ENCODE assay signal across 13 cellular contexts in the genomic region with DNA sequence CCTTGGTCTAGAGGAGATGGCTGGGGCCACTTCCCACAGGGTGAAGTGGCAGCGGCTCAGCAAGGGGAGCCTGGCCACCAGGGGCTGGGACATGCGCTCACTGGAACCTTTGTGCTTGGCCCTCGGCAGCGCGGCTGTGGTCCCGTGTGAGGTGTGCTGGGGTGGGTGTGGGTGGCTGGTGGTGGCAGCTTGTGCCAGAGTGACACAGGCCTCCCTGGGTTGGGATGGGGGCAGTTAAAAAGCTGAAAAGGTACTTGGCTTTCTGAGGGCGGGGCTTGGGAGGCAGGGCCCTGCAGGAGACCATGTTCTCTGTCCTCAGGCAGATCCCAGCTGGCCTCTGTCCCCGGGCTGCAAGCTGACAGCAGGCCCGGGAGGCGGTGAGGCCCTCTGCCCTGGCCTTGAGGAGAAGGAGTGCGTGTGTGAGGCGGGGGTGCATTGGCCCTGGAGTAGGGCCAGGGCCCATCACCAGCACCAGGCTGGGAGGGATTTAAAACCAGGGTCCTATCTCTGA. TPM values are rescaled to one million over a fixed set of nuclear protein-coding genes. Genes with fewer than 3 reads are reported as not detected.
DNase-seq lines count a peak whose midpoint lies in the region; ATAC-seq and TF ChIP-seq lines count a peak whose summit lies in the region.
"Had no signal": no experiment of that assay in that cellular context is flagged by ENCODE, and none has a peak within 500 bp of the region (broad histone marks: within the 10 kb centered on the region; RNA-seq: fewer than 3 reads in every experiment).

No MANE protein-coding gene starts in this region.

- H2BK15ac ChIP-seq in IMR-90 (ENCODE audit: low read depth, low read length), result no peak overlapping the region

- H3K27me3 Mint-ChIP-seq in Calu3 (ENCODE audit: unreplicated experiment) (no peaks in the 10 kb centered on the region), neural crest cell (ENCODE audit: low read depth) (peaks cover 8% of the 10 kb centered on the region)
- no peaks in the 10 kb centered on the region for H3K27me3 Mint-ChIP-seq in dendritic cell treated with granulocyte-macrophage colony-stimulating factor and Interleukin-4, amounts not matched to agents 40 ng/mL and 50 ng/mL, for 4 days

- peak overlapping the region in 1 of 2 experiments; percentile 16; a peak in 1 of 4 replicates for H4K8ac ChIP-seq in IMR-90 (ENCODE audit: low read depth in 2 of 2, low read length in 2 of 2)

- H3K4me1 ChIP-seq in IMR-90 (ENCODE audit: control insufficient read depth, insufficient read depth, low read length), result peaks cover 10% of the 10 kb centered on the region; the same call in 1 of the 2 replicates

- no peak overlapping the region; the same call in 1 of the 2 replicates for H3K4me2 ChIP-seq in IMR-90 (ENCODE audit: low read depth, low read length)

- H3K18ac ChIP-seq in IMR-90 (ENCODE audit: low read depth, low read length), result no peak overlapping the region

- CTCF ChIA-PET in Calu3 (lab: Charles Lee), result no interaction called here
- CTCF ChIA-PET in IMR-90 (lab: Yijun Ruan, JAX), result interaction anchor here (0.6 kb wide), 1 partner anchor 8 kb away, joined by 3 read pairs; no protein-coding TSS in a partner anchor

- H3K27ac Mint-ChIP-seq in Calu3 (ENCODE audit: unreplicated experiment) (no peak overlapping the region), neural crest cell (ENCODE audit: unreplicated experiment) (peak overlapping the region; percentile 62)
- peak overlapping the region; percentile 41 for H3K27ac Mint-ChIP-seq in dendritic cell treated with granulocyte-macrophage colony-stimulating factor and Interleukin-4, amounts not matched to agents 40 ng/mL and 50 ng/mL, for 4 days

- no peaks in the 10 kb centered on the region for H3K9me1 ChIP-seq in IMR-90 (ENCODE audit: insufficient read depth, low read length)

- intact Hi-C loops in Calu3 (cut with micrococcal nuclease; ENCODE audit: unreplicated experiment), result no loop called here
- intact Hi-C loops in IMR-90 (cut with micrococcal nuclease), result no loop called here
- intact Hi-C loops in dendritic cell treated with granulocyte-macrophage colony-stimulating factor and Interleukin-4, amounts not matched to agents 40 ng/mL and 50 ng/mL, for 4 days (cut with micrococcal nuclease), result no loop called here

- H3K9me3 Mint-ChIP-seq in Calu3 (ENCODE audit: low read depth, unreplicated experiment), result no peaks in the 10 kb centered on the region
- no peaks in the 10 kb centered on the region for H3K9me3 Mint-ChIP-seq in dendritic cell treated with granulocyte-macrophage colony-stimulating factor and Interleukin-4, amounts not matched to agents 40 ng/mL and 50 ng/mL, for 4 days
- H3K9me3 Mint-ChIP-seq in neural crest cell, result no peaks in the 10 kb centered on the region

- DNase-seq in Calu3 (no peak), IMR-90 (no peak), neural crest cell (ENCODE audit: low read depth, low spot score) (no peak), NCI-H69 (lab: John Stamatoyannopoulos, UW) (no peak), AML-193 (lab: John Stamatoyannopoulos, UW) (no peak), NCI-H82 treated with DMSO at 0.1 percent for 48 hours (lab: John Stamatoyannopoulos, UW; ENCODE audit: unreplicated experiment) (no peak)
- DNase-seq: activated CD4-positive, alpha-beta T cell treated with anti-CD3 and anti-CD28 coated beads for 4 hours; Karpas-422; NCI-H2029 treated with DMSO at 0.1 percent for 48 hours; stimulated activated CD4-positive, alpha-beta T cell treated with anti-CD3 and anti-CD28 coated beads, Interleukin-4, amount 100 ng/mL, for 4 hours had no signal

- H3K4ac ChIP-seq in IMR-90 (ENCODE audit: low read depth, low read length), result peak overlapping the region; percentile 40; the same call in 1 of the 2 replicates

- no peak overlapping the region for H2BK20ac ChIP-seq in IMR-90 (ENCODE audit: low read depth, low read length)

- H3K4me1 Mint-ChIP-seq in Calu3 (ENCODE audit: low read depth, unreplicated experiment), result no peaks in the 10 kb centered on the region
- H3K4me1 Mint-ChIP-seq in dendritic cell treated with granulocyte-macrophage colony-stimulating factor and Interleukin-4, amounts not matched to agents 40 ng/mL and 50 ng/mL, for 4 days (ENCODE audit: low read depth), result peaks cover 11% of the 10 kb centered on the region
- peaks cover 5% of the 10 kb centered on the region for H3K4me1 Mint-ChIP-seq in neural crest cell

- TF ChIP-seq RAD21 in IMR-90 (IDR thresholded peaks at IDR 0.05; ENCODE audit: low read length), result no peak

- 48% methylated on average over 4 of the region's 12 CpGs; no CpG with 5 or more reads in 1 of the 2 experiments for WGBS in IMR-90 (ENCODE audit: extremely low coverage in 2 of 2, insufficient read length in 1 of 2), 2 experiments

- peaks cover 11% of the 10 kb centered on the region for H4K20me1 ChIP-seq in IMR-90 (ENCODE audit: insufficient read depth, low read length)

- no peak overlapping the region for H2BK120ac ChIP-seq in IMR-90 (ENCODE audit: low read depth, low read length)

- no peak overlapping the region for H2AK5ac ChIP-seq in IMR-90 (ENCODE audit: low read depth, low read length)

- H3K27ac ChIP-seq in IMR-90 (ENCODE audit: insufficient read depth, low read length), result peak overlapping the region; percentile 58; the same call in 1 of the 2 replicates

- H3K56ac ChIP-seq in IMR-90 (ENCODE audit: extremely low read depth, insufficient read depth, low read length), result no peak overlapping the region

- H3K79me1 ChIP-seq in IMR-90 (ENCODE audit: low read depth in 1 of 2, low read length in 2 of 2), result peaks cover under 1 to 23% of the 10 kb centered on the region in 2 experiments

- H3K9me3 ChIP-seq in IMR-90 (ENCODE audit: control insufficient read depth, insufficient read depth, low read length), result no peaks in the 10 kb centered on the region
- H3K9me3 ChIP-seq: mucosa of descending colon had no signal

- ATAC-seq in IMR-90 (ENCODE audit: low read depth) (peak; percentile 28), GM19455 (IDR thresholded peaks at IDR 0.05; ENCODE audit: unreplicated experiment) (no peak)
- ATAC-seq: mucosa of descending colon had no signal

- no peak overlapping the region for H4K5ac ChIP-seq in IMR-90 (ENCODE audit: low read depth, low read length)

- no peak for TF ChIP-seq POLR2A in IMR-90 (IDR thresholded peaks at IDR 0.05; ENCODE audit: low read depth, low read length)

- no peaks in the 10 kb centered on the region for H3K27me3 ChIP-seq in IMR-90 (ENCODE audit: control insufficient read depth, insufficient read depth, low read length)

- no peak overlapping the region for H3K23ac ChIP-seq in IMR-90 (ENCODE audit: low read depth, low read length)

- dilution Hi-C loops in IMR-90 (cut with HindIII; ENCODE audit: low sequenced_read_pairs, unreplicated experiment), result no loop called here

- in situ Hi-C loops in IMR-90 (cut with MboI; ENCODE audit: low sequenced_read_pairs), result no loop called here

- H3K36me3 ChIP-seq in IMR-90 (ENCODE audit: control insufficient read depth, insufficient read depth, low read length), result peaks cover 59% of the 10 kb centered on the region

- peak overlapping the region; percentile 61 for H2AK9ac ChIP-seq in IMR-90 (replicated peaks; ENCODE audit: low read depth, low read length, poor library complexity)

- H3K36me3 Mint-ChIP-seq in Calu3 (ENCODE audit: insufficient read depth, unreplicated experiment) (peaks cover 21% of the 10 kb centered on the region), neural crest cell (ENCODE audit: low read depth) (peaks cover 2% of the 10 kb centered on the region)
- H3K36me3 Mint-ChIP-seq in dendritic cell treated with granulocyte-macrophage colony-stimulating factor and Interleukin-4, amounts not matched to agents 40 ng/mL and 50 ng/mL, for 4 days (ENCODE audit: low read depth), result peaks cover 100% of the 10 kb centered on the region

- TF ChIP-seq CTCF in Calu3 (IDR thresholded peaks at IDR 0.05; ENCODE audit: unreplicated experiment), result no peak
- no peak for TF ChIP-seq CTCF in IMR-90 (conservative IDR thresholded peaks at IDR 0.05; ENCODE audit: low read depth, low read length)
- no peak for TF ChIP-seq CTCF in neural crest cell (conservative IDR thresholded peaks at IDR 0.05)

- H3K9ac ChIP-seq in IMR-90 (ENCODE audit: low read depth, low read length), result no peak overlapping the region

- H3K14ac ChIP-seq in IMR-90 (replicated peaks; ENCODE audit: low read depth, low read length), result no peak overlapping the region

- peak overlapping the region; percentile 48 for H2AFZ ChIP-seq in IMR-90 (replicated peaks; ENCODE audit: low read length, poor library complexity)

- H3K4me3 ChIP-seq in IMR-90 (ENCODE audit: insufficient read depth, low read depth, low read length), result no peak overlapping the region
- H3K4me3 ChIP-seq: mucosa of descending colon had no signal

- POLR2A ChIA-PET in IMR-90 (lab: Charles Lee; ENCODE audit: unreplicated experiment), result no interaction called here

- no peak overlapping the region for H2BK5ac ChIP-seq in IMR-90 (ENCODE audit: low read depth, low read length, poor library complexity, severe bottlenecking)

- TSS peak; percentile 57 for BruUV-seq in Calu3 (replicated peaks; lab: Mats Ljungman, UMichigan)
- TSS peak; percentile 90 for BruUV-seq in IMR-90 (replicated peaks; lab: Mats Ljungman, UMichigan)

- H3K4me3 Mint-ChIP-seq in Calu3 (ENCODE audit: low read depth, unreplicated experiment) (no peak overlapping the region), neural crest cell (peak overlapping the region; percentile 65)
- H3K4me3 Mint-ChIP-seq in dendritic cell treated with granulocyte-macrophage colony-stimulating factor and Interleukin-4, amounts not matched to agents 40 ng/mL and 50 ng/mL, for 4 days, result no peak overlapping the region

- H4K91ac ChIP-seq in IMR-90 (ENCODE audit: insufficient read depth, low read depth, low read length), result no peak overlapping the region

RNA-seq across cellular contexts. Expression of a gene that starts 17.3 kb away (rescaled TPM):
- total RNA-seq in Calu3 (2022) (15.3 and 21.1 TPM in 2 replicates), IMR-90 (2012; rRNA removed) (2.3 and 3.3 TPM in 2 replicates), neural crest cell (45.3 and 45.6 TPM in 2 replicates)
- 8.1 and 9.8 TPM in 2 replicates for polyA plus RNA-seq in IMR-90 (2012; rRNA removed)
- polyA plus RNA-seq in IMR-90 (2012; cell fraction: cytosol; rRNA removed), result 12.5 and 13.1 TPM in 2 replicates
- polyA plus RNA-seq in IMR-90 (2012; cell fraction: nucleus; rRNA removed; ENCODE audit: low replicate concordance), result 4.6 and 9.8 TPM in 2 replicates

RNA-seq across cellular contexts. Expression of a gene that starts 22.1 kb away (rescaled TPM):
- 28.7 and 30.5 TPM in 2 replicates for total RNA-seq in Calu3 (2022)
- 1.3 and 1.4 TPM in 2 replicates for total RNA-seq in IMR-90 (2012; rRNA removed)
- polyA plus RNA-seq in IMR-90 (2012; rRNA removed), result 3.2 and 3.4 TPM in 2 replicates
- polyA plus RNA-seq in IMR-90 (2012; cell fraction: cytosol; rRNA removed), result 7.1 and 7.7 TPM in 2 replicates
- polyA plus RNA-seq in IMR-90 (2012; cell fraction: nucleus; rRNA removed; ENCODE audit: low replicate concordance), result 10.0 and 17.1 TPM in 2 replicates
- total RNA-seq in neural crest cell, result 4.1 and 5.0 TPM in 2 replicates

RNA-seq across cellular contexts. Expression of a gene that starts 39.7 kb away (rescaled TPM):
- 40.7 and 42.0 TPM in 2 replicates for total RNA-seq in Calu3 (2022)
- 28.1 and 32.2 TPM in 2 replicates for total RNA-seq in IMR-90 (2012; rRNA removed)
- 138 and 161 TPM in 2 replicates for polyA plus RNA-seq in IMR-90 (2012; rRNA removed)
- polyA plus RNA-seq in IMR-90 (2012; cell fraction: cytosol; rRNA removed), result 103 and 170 TPM in 2 replicates
- 93.0 and 160 TPM in 2 replicates for polyA plus RNA-seq in IMR-90 (2012; cell fraction: nucleus; rRNA removed; ENCODE audit: low replicate concordance)
- 85.9 and 95.3 TPM in 2 replicates for total RNA-seq in neural crest cell

RNA-seq across cellular contexts. Expression of a gene that starts 41.7 kb away (rescaled TPM):
- total RNA-seq in Calu3 (2022) (37.2 and 43.3 TPM in 2 replicates), IMR-90 (2012; rRNA removed) (11.4 and 12.4 TPM in 2 replicates), neural crest cell (117 and 120 TPM in 2 replicates)
- polyA plus RNA-seq in IMR-90 (2012; rRNA removed), result 22.9 and 26.7 TPM in 2 replicates
- 16.1 and 20.9 TPM in 2 replicates for polyA plus RNA-seq in IMR-90 (2012; cell fraction: cytosol; rRNA removed)
- polyA plus RNA-seq in IMR-90 (2012; cell fraction: nucleus; rRNA removed; ENCODE audit: low replicate concordance), result 18.2 and 45.9 TPM in 2 replicates

RNA-seq across cellular contexts. Expression of a gene that starts 56.3 kb away (rescaled TPM):
- total RNA-seq in Calu3 (2022) (1.2 and 1.9 TPM in 2 replicates), IMR-90 (2012; rRNA removed) (17.4 and 19.2 TPM in 2 replicates), neural crest cell (51.9 and 53.5 TPM in 2 replicates)
- 23.4 and 24.4 TPM in 2 replicates for polyA plus RNA-seq in IMR-90 (2012; rRNA removed)
- polyA plus RNA-seq in IMR-90 (2012; cell fraction: cytosol; rRNA removed), result 14.6 and 37.7 TPM in 2 replicates
- 53.7 and 112 TPM in 2 replicates for polyA plus RNA-seq in IMR-90 (2012; cell fraction: nucleus; rRNA removed; ENCODE audit: low replicate concordance)
